9 cellular contexts compared by ENCODE assay signal in genomic region chr15:89954541-89954940, GRCh38.
"Had no signal": no experiment of that assay in that cellular context is flagged by ENCODE, and none has a peak within 500 bp of the region (broad histone marks: within the 10 kb centered on the region; RNA-seq: fewer than 3 reads in every experiment).

No MANE protein-coding gene starts in this region.

- DNase-seq: GM23248, GOT3, H9, HCEC 1CT, Karpas-422, KBM-7 had no signal

- H3K4me1 Mint-ChIP-seq: H9 had no signal

- H3K27ac Mint-ChIP-seq: H9 had no signal

- H3K4me2 ChIP-seq: KMS-11 had no signal

- H2AFZ ChIP-seq: GM23248 had no signal

- FAIRE-seq: H54, HTR-8/SVneo had no signal

- H3K4me3 ChIP-seq: GM23248 had no signal

- H3K9ac ChIP-seq: GM23248, KMS-11 had no signal

- H3K4me3 Mint-ChIP-seq: H9 had no signal

- H3K27ac ChIP-seq: GM23248, KMS-11 had no signal
